25 cellular contexts compared by ENCODE assay signal in the genomic region with DNA sequence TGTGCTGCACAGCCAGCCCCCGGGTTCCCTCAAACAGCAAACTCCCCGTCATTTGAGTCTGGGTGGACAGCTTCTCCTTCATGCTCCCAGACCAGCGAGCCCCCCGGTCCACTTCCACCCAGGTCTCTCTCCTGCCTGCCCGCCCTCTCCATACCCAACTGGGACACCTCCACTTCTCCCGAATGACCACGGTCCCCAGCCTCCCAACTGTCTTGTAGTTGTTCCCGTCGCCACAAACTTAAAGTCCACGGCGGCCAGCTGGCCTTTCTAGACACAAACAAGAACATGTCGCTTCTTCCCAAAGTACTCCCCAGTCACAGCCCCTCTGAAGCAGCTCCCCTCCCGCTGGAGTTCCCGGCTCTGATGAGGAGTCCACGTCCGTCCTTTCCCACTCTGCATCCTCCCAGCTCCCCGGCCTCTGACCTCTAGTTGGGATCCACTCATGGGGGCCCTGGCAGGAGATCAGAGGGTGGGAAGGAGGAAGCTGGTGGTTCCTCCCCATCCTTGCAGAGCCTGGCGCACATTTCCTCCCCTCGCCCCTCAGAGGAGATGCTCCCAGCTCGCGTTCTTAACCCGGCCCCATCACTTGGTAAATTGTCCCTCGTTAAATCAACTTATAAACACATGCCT. TPM values are rescaled to one million over a fixed set of nuclear protein-coding genes. Genes with fewer than 3 reads are reported as not detected.
DNase-seq lines count a peak whose midpoint lies in the region; ATAC-seq and TF ChIP-seq lines count a peak whose summit lies in the region.
"Had no signal": no experiment of that assay in that cellular context is flagged by ENCODE, and none has a peak within 500 bp of the region (broad histone marks: within the 10 kb centered on the region; RNA-seq: fewer than 3 reads in every experiment).

No MANE protein-coding gene starts in this region.

- ATAC-seq in central memory CD8-positive, alpha-beta T cell (replicated peaks; ENCODE audit: extremely low read depth, poor library complexity, severe bottlenecking), result no peak
- ATAC-seq: A549; CD8-positive, alpha-beta T cell; GM12878 had no signal

- H3K4me3 ChIP-seq in endodermal cell (ENCODE audit: low read length) (no peak overlapping the region), osteoblast (ENCODE audit: insufficient read depth, low read length) (no peak overlapping the region)
- H3K4me3 ChIP-seq: A549; BLaER1 treated with 17β-estradiol and CSF1 and Interleukin-3, amounts not matched to agents 10 nM and 100 nM; GM12878 had no signal

- H2AFZ ChIP-seq in osteoblast (ENCODE audit: low read length), result no peak overlapping the region

- no peaks in the 10 kb centered on the region for H3K36me3 ChIP-seq in endodermal cell (ENCODE audit: control insufficient read depth, insufficient read depth, low read length)
- no peaks in the 10 kb centered on the region for H3K36me3 ChIP-seq in osteoblast (ENCODE audit: insufficient read depth, low read length)
- H3K36me3 ChIP-seq: BLaER1 treated with 17β-estradiol and CSF1 and Interleukin-3, amounts not matched to agents 10 nM and 100 nM had no signal

- TF ChIP-seq CTCF in GM20000 (IDR thresholded peaks at IDR 0.05; ENCODE audit: extremely low read depth, missing control alignments) (no peak), endodermal cell (conservative IDR thresholded peaks at IDR 0.05) (no peak), osteoblast (IDR thresholded peaks at IDR 0.05; ENCODE audit: extremely low read depth, low read depth, low read length) (no peak)

- H3K4me1 Mint-ChIP-seq in central memory CD8-positive, alpha-beta T cell, result no peaks in the 10 kb centered on the region
- no peaks in the 10 kb centered on the region for H3K4me1 Mint-ChIP-seq in endodermal cell
- H3K4me1 Mint-ChIP-seq in activated naive CD8-positive, alpha-beta T cell treated with anti-CD3 and anti-CD28 coated beads for 36 hours, result no peaks in the 10 kb centered on the region
- H3K4me1 Mint-ChIP-seq: B cell had no signal

- H3K4me3 Mint-ChIP-seq in central memory CD8-positive, alpha-beta T cell, result no peak overlapping the region
- H3K4me3 Mint-ChIP-seq in endodermal cell, result no peak overlapping the region
- H3K4me3 Mint-ChIP-seq in activated naive CD8-positive, alpha-beta T cell treated with anti-CD3 and anti-CD28 coated beads for 36 hours, result no peak overlapping the region
- H3K4me3 Mint-ChIP-seq: B cell; CD4-positive, alpha-beta T cell; CD8-positive, alpha-beta T cell had no signal

- H3K27me3 ChIP-seq in endodermal cell (ENCODE audit: control insufficient read depth, insufficient read depth, low read length, poor library complexity, severe bottlenecking) (no peaks in the 10 kb centered on the region), osteoblast (ENCODE audit: insufficient read depth, low read length) (peaks cover 4% of the 10 kb centered on the region)

- H3K27ac ChIP-seq in endodermal cell (ENCODE audit: low read depth, low read length), result no peak overlapping the region
- H3K27ac ChIP-seq in osteoblast (ENCODE audit: low read depth, low read length), result no peak overlapping the region
- H3K27ac ChIP-seq in caudate nucleus (ENCODE audit: low read depth, low read length), result no peak overlapping the region
- H3K27ac ChIP-seq: 22Rv1; A549; BLaER1 treated with 17β-estradiol and CSF1 and Interleukin-3, amounts not matched to agents 10 nM and 100 nM; C4-2B had no signal

- peak; percentile 3 for DNase-seq in GM20000 (ENCODE audit: low spot score)
- DNase-seq in central memory CD8-positive, alpha-beta T cell (ENCODE audit: low spot score in 2 of 2), result no peak
- peak; percentile 28 for DNase-seq in endodermal cell
- DNase-seq in osteoblast (ENCODE audit: insufficient read length, low spot score, missing footprints), result peak; percentile 10
- DNase-seq in head of caudate nucleus, result no peak
- no peak for DNase-seq in activated naive CD8-positive, alpha-beta T cell treated with anti-CD3 and anti-CD28 coated beads for 36 hours
- no peak for DNase-seq in stimulated activated CD4-positive, alpha-beta T cell treated with anti-CD3 and anti-CD28 coated beads, Interleukin-2, amount 100 ng/mL, for 24 hours
- no peak for DNase-seq in caudate nucleus (lab: John Stamatoyannopoulos, UW)
- DNase-seq: AML-193; CD4-positive, alpha-beta T cell; CD8-positive, alpha-beta T cell; COR-L47; DMS 273 treated with DMSO at 0.1 percent for 48 hours; DMS153; DMS53; DMS79; DND-41; EL; GDM1 had no signal

- WGBS in endodermal cell (ENCODE audit: insufficient coverage in 1 of 2, insufficient read length in 1 of 2), 2 experiments, result 87% methylated on average over 16 to 23 of the region's 23 CpGs

- peaks cover 47% of the 10 kb centered on the region for H3K27me3 Mint-ChIP-seq in central memory CD8-positive, alpha-beta T cell
- peaks cover 4% of the 10 kb centered on the region for H3K27me3 Mint-ChIP-seq in endodermal cell (ENCODE audit: insufficient read depth)
- H3K27me3 Mint-ChIP-seq in activated naive CD8-positive, alpha-beta T cell treated with anti-CD3 and anti-CD28 coated beads for 36 hours, result peaks cover 35% of the 10 kb centered on the region

- no peaks in the 10 kb centered on the region for H4K20me1 ChIP-seq in osteoblast (ENCODE audit: insufficient read depth, low read length)

- no peak overlapping the region for H3K9ac ChIP-seq in endodermal cell (ENCODE audit: extremely low read depth, low read length, poor library complexity, severe bottlenecking)
- H3K9ac ChIP-seq: BLaER1 treated with 17β-estradiol and CSF1 and Interleukin-3, amounts not matched to agents 10 nM and 100 nM had no signal

- H3K4me1 ChIP-seq in endodermal cell (ENCODE audit: control insufficient read depth, insufficient read depth, low read length) (no peaks in the 10 kb centered on the region), osteoblast (ENCODE audit: insufficient read depth, low read length) (no peaks in the 10 kb centered on the region)
- H3K4me1 ChIP-seq: A549 had no signal

- no peaks in the 10 kb centered on the region for H3K9me3 Mint-ChIP-seq in central memory CD8-positive, alpha-beta T cell
- H3K9me3 Mint-ChIP-seq in endodermal cell, result peaks cover 4% of the 10 kb centered on the region
- no peaks in the 10 kb centered on the region for H3K9me3 Mint-ChIP-seq in activated naive CD8-positive, alpha-beta T cell treated with anti-CD3 and anti-CD28 coated beads for 36 hours
- H3K9me3 Mint-ChIP-seq: CD4-positive, alpha-beta T cell had no signal

- no peaks in the 10 kb centered on the region for H3K36me3 Mint-ChIP-seq in central memory CD8-positive, alpha-beta T cell (ENCODE audit: insufficient read depth)
- H3K36me3 Mint-ChIP-seq in endodermal cell (ENCODE audit: low read depth), result no peaks in the 10 kb centered on the region
- H3K36me3 Mint-ChIP-seq in activated naive CD8-positive, alpha-beta T cell treated with anti-CD3 and anti-CD28 coated beads for 36 hours, result no peaks in the 10 kb centered on the region
- H3K36me3 Mint-ChIP-seq: CD8-positive, alpha-beta T cell had no signal

- intact Hi-C loops in head of caudate nucleus (cut with DNase I), result no loop called here

- H3K9me3 ChIP-seq in endodermal cell (ENCODE audit: control insufficient read depth, low read length), result no peaks in the 10 kb centered on the region
- no peaks in the 10 kb centered on the region for H3K9me3 ChIP-seq in osteoblast (ENCODE audit: low read depth, low read length)

- H3K79me2 ChIP-seq in osteoblast (ENCODE audit: insufficient read depth, low read length), result no peaks in the 10 kb centered on the region

- H3K4me2 ChIP-seq in osteoblast (ENCODE audit: insufficient read depth, low read length), result no peak overlapping the region
- H3K4me2 ChIP-seq: A549 had no signal

- H3K27ac Mint-ChIP-seq in central memory CD8-positive, alpha-beta T cell (ENCODE audit: low read depth), result peak overlapping the region; percentile 44
- no peak overlapping the region for H3K27ac Mint-ChIP-seq in endodermal cell
- no peak overlapping the region for H3K27ac Mint-ChIP-seq in activated naive CD8-positive, alpha-beta T cell treated with anti-CD3 and anti-CD28 coated beads for 36 hours
- H3K27ac Mint-ChIP-seq: B cell; CD4-positive, alpha-beta T cell; CD8-positive, alpha-beta T cell had no signal

RNA-seq across cellular contexts. Expression of gene PPP1R26, which starts 24.1 kb away (rescaled TPM):
- total RNA-seq in endodermal cell (10 to 100 TPM; 43.2 to 54.5 TPM), osteoblast (9.4 and 10.5 TPM in 2 replicates)
- 21.4 TPM for polyA plus RNA-seq in endodermal cell (2013, experiment 1 of 2)
- polyA plus RNA-seq in endodermal cell (2013, experiment 2 of 2), result 20.9 TPM
- under 1 TPM; 0.20 to 0.27 TPM for total RNA-seq in activated naive CD8-positive, alpha-beta T cell treated with anti-CD3 and anti-CD28 coated beads for 36 hours

RNA-seq across cellular contexts. Expression of gene MRPS2, which starts 45.0 kb away (rescaled TPM):
- 10 to 100 TPM; 50.2 to 53.1 TPM for total RNA-seq in endodermal cell
- 51.4 TPM for polyA plus RNA-seq in endodermal cell (2013, experiment 1 of 2)
- polyA plus RNA-seq in endodermal cell (2013, experiment 2 of 2), result 44.0 TPM
- total RNA-seq in osteoblast, result 13.0 and 18.3 TPM in 2 replicates
- total RNA-seq in activated naive CD8-positive, alpha-beta T cell treated with anti-CD3 and anti-CD28 coated beads for 36 hours, result 10 to 100 TPM; 74.0 to 78.8 TPM

Comparison
In these comparisons a context has a peak if more than half of its experiments do, and no peak if none do; other contexts are left out.
1. DNase-seq: peak in GM20000 (single experiment), endodermal cell (single experiment) and osteoblast (single experiment); none in central memory CD8-positive, alpha-beta T cell (0 of 2), head of caudate nucleus (0 of 42), activated naive CD8-positive, alpha-beta T cell treated with anti-CD3 and anti-CD28 coated beads for 36 hours (single experiment), stimulated activated CD4-positive, alpha-beta T cell treated with anti-CD3 and anti-CD28 coated beads, Interleukin-2, amount 100 ng/mL, for 24 hours (0 of 2) and caudate nucleus (0 of 61).